In genomic region chr19:46753420-46754155, GRCh38 we compare ENCODE assay signal across 9 cellular contexts. TPM values are rescaled to one million over a fixed set of nuclear protein-coding genes. Genes with fewer than 3 reads are reported as not detected.
DNase-seq lines count a peak whose midpoint lies in the region; FAIRE-seq and TF ChIP-seq lines count a peak whose summit lies in the region.
"Had no signal": no experiment of that assay in that cellular context is flagged by ENCODE, and none has a peak within 500 bp of the region (broad histone marks: within the 10 kb centered on the region; RNA-seq: fewer than 3 reads in every experiment).

No MANE protein-coding gene starts in this region.

- in situ Hi-C loops in ACHN (cut with HindIII; ENCODE audit: low pct_ligation_motif_present, low pct_unique_long_range_greater_than_20kb, low sequenced_read_pairs), result no loop called here

- no peaks in the 10 kb centered on the region for H3K27me3 ChIP-seq in osteoblast (ENCODE audit: insufficient read depth, low read length)

- H3K36me3 Mint-ChIP-seq in endothelial cell (ENCODE audit: low read depth, unreplicated experiment), result peaks cover 10% of the 10 kb centered on the region

- no peak overlapping the region for H3K4me2 ChIP-seq in osteoblast (ENCODE audit: insufficient read depth, low read length)

- H4K20me1 ChIP-seq in osteoblast (ENCODE audit: insufficient read depth, low read length), result no peaks in the 10 kb centered on the region

- peaks cover 2% of the 10 kb centered on the region for H3K27me3 Mint-ChIP-seq in endothelial cell (ENCODE audit: unreplicated experiment)

- H3K4me3 ChIP-seq in osteoblast (ENCODE audit: insufficient read depth, low read length), result no peak overlapping the region

- peak; percentile 89 for FAIRE-seq in GM18507 (lab: Jason Lieb, UNC)

- H3K79me2 ChIP-seq in osteoblast (ENCODE audit: insufficient read depth, low read length), result peaks cover 5% of the 10 kb centered on the region

- DNase-seq in ACHN (peak; percentile 24), GM18507 (ENCODE audit: extremely low spot score, insufficient read length, low read depth) (no peak), NCI-H524 treated with DMSO at 0.1 percent for 48 hours (lab: John Stamatoyannopoulos, UW) (peak; percentile 26), endothelial cell (ENCODE audit: low spot score) (peak; percentile 64), osteoblast (ENCODE audit: insufficient read length, low spot score, missing footprints) (peak; percentile 82), kidney glomerular epithelial cell (lab: John Stamatoyannopoulos, UW) (no peak), NCI-H187 treated with DMSO at 0.1 percent for 48 hours (lab: John Stamatoyannopoulos, UW) (no peak)
- DNase-seq in activated CD4-positive, alpha-beta T cell treated with anti-CD3 and anti-CD28 coated beads, Interleukin-2, amount 50 U/mL, for 4 hours, result peak; percentile 67 to 70

- peaks cover 9% of the 10 kb centered on the region for H3K4me1 ChIP-seq in osteoblast (ENCODE audit: insufficient read depth, low read length)

- H3K4me1 Mint-ChIP-seq in endothelial cell (ENCODE audit: unreplicated experiment), result no peaks in the 10 kb centered on the region

- peak; percentile 30 for TF ChIP-seq CTCF in endothelial cell (IDR thresholded peaks at IDR 0.05; ENCODE audit: unreplicated experiment)
- peak; percentile 48 for TF ChIP-seq CTCF in osteoblast (IDR thresholded peaks at IDR 0.05; ENCODE audit: extremely low read depth, low read depth, low read length)

- H3K9me3 ChIP-seq in osteoblast (ENCODE audit: low read depth, low read length), result no peaks in the 10 kb centered on the region

- no peak overlapping the region for H3K27ac Mint-ChIP-seq in endothelial cell (ENCODE audit: unreplicated experiment)

- H3K4me3 Mint-ChIP-seq in endothelial cell (ENCODE audit: unreplicated experiment), result peak overlapping the region; percentile 53

- no peaks in the 10 kb centered on the region for H3K9me3 Mint-ChIP-seq in endothelial cell (ENCODE audit: unreplicated experiment)

- H3K36me3 ChIP-seq in osteoblast (ENCODE audit: insufficient read depth, low read length), result peaks cover 34% of the 10 kb centered on the region

- no peak overlapping the region for H2AFZ ChIP-seq in osteoblast (ENCODE audit: low read length)

- no peak overlapping the region for H3K27ac ChIP-seq in osteoblast (ENCODE audit: low read depth, low read length)
- H3K27ac ChIP-seq: epithelial cell of prostate had no signal

RNA-seq across cellular contexts. Expression of gene STRN4, which starts 7.3 kb away (rescaled TPM):
- total RNA-seq in endothelial cell (ENCODE audit: unreplicated experiment), result 111 TPM
- 56.3 and 56.5 TPM in 2 replicates for total RNA-seq in osteoblast

RNA-seq across cellular contexts. Expression of gene FKRP, which starts 7.7 kb away (rescaled TPM):
- total RNA-seq in endothelial cell (ENCODE audit: unreplicated experiment), result 22.7 TPM
- 18.0 and 18.5 TPM in 2 replicates for total RNA-seq in osteoblast

RNA-seq across cellular contexts. Expression of gene SLC1A5, which starts 34.8 kb away (rescaled TPM):
- total RNA-seq in endothelial cell (ENCODE audit: unreplicated experiment), result 62.6 TPM
- total RNA-seq in osteoblast, result 274 and 354 TPM in 2 replicates

RNA-seq across cellular contexts. Expression of gene PRKD2, which starts 36.7 kb away (rescaled TPM):
- total RNA-seq in endothelial cell (ENCODE audit: unreplicated experiment) (132 TPM), osteoblast (9.0 and 9.4 TPM in 2 replicates)

Comparison
In these comparisons a context has a peak if more than half of its experiments do, and no peak if none do; other contexts are left out.
1. DNase-seq: peak in ACHN (single experiment), NCI-H524 treated with DMSO at 0.1 percent for 48 hours (single experiment), activated CD4-positive, alpha-beta T cell treated with anti-CD3 and anti-CD28 coated beads, Interleukin-2, amount 50 U/mL, for 4 hours (2 of 2), endothelial cell (single experiment) and osteoblast (single experiment); none in GM18507 (single experiment), kidney glomerular epithelial cell (single experiment) and NCI-H187 treated with DMSO at 0.1 percent for 48 hours (single experiment).